ENCODE assay signal across 2 cellular contexts in the genomic region with DNA sequence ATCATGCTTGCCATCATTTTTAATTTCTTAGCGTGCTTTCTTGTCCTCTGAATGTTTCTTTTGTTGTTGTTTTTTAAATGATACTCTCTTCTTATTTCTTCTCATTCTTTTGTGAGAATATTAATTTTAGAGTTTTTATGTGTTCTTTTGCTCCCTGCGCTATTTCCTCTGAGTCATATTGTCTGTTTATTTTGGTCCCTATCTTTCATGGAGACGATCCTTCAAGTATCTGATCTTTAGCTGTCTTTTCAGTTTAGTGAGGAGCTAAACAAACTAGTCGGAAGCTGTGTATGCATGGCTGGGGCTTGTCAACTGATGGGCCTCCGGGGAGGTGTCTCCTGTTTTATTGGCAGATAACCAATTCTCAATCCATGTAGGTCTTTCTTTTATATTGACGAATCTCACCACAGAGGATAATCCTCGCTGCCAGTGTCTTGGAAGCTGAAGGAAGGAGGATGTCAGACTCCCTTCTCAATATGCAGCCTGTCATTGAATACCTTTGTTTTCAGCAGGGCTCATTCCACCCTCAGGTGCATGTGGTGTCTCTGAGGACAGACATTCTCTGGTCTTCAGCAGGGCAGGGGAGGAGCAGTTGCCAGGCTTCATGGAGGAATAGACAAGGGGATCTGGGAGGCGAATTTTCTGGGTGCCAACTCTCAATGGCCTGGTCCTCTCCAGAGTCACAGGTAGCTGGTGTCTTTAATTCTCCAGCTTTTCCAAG.
TF ChIP-seq lines count a peak whose summit lies in the region.

No MANE protein-coding gene starts in this region.

TF ChIP-seq in IMR-90, 13 proteins besides CTCF, POLR2A, EP300 and RAD21:
- TF ChIP-seq CHD1 (IDR thresholded peaks at IDR 0.05; ENCODE audit: low read depth, low read length) (no peak), MAFK (IDR thresholded peaks at IDR 0.05; ENCODE audit: low read depth, low read length) (no peak), SMC3 (IDR thresholded peaks at IDR 0.05; ENCODE audit: low read depth, low read length) (no peak)

TF ChIP-seq in K562, 482 proteins besides CTCF, POLR2A, EP300 and RAD21 (continues in another document):
- TF ChIP-seq PHTF2 (CRISPR knock-in tag; IDR thresholded peaks at IDR 0.05) = no peak
- TF ChIP-seq KLF10 (CRISPR knock-in tag; IDR thresholded peaks at IDR 0.05) = no peak
- TF ChIP-seq HSF4 (CRISPR knock-in tag; IDR thresholded peaks at IDR 0.05; ENCODE audit: borderline replicate concordance) = no peak
- TF ChIP-seq, protein P1, sequence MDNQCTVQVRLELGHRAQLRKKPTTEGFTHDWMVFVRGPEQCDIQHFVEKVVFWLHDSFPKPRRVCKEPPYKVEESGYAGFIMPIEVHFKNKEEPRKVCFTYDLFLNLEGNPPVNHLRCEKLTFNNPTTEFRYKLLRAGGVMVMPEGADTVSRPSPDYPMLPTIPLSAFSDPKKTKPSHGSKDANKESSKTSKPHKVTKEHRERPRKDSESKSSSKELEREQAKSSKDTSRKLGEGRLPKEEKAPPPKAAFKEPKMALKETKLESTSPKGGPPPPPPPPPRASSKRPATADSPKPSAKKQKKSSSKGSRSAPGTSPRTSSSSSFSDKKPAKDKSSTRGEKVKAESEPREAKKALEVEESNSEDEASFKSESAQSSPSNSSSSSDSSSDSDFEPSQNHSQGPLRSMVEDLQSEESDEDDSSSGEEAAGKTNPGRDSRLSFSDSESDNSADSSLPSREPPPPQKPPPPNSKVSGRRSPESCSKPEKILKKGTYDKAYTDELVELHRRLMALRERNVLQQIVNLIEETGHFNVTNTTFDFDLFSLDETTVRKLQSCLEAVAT (IDR thresholded peaks at IDR 0.05) = 0 out of 4 replicates have a peak, but pooled peaks of 1 of the 2 experiments have one; percentile 10
- TF ChIP-seq GTF2A2 (tag; IDR thresholded peaks at IDR 0.05) = no peak
- 0 out of 2 replicates have a peak, but pooled peaks have one; percentile 22 for TF ChIP-seq TAL1 (IDR thresholded peaks at IDR 0.05)
- no peak for TF ChIP-seq TSC22D4 (tag; IDR thresholded peaks at IDR 0.05)
- TF ChIP-seq DMBX1 (CRISPR knock-in tag; IDR thresholded peaks at IDR 0.05; ENCODE audit: borderline replicate concordance) = no peak
- TF ChIP-seq RHOXF2B (CRISPR knock-in tag; conservative IDR thresholded peaks at IDR 0.05) = no peak
- 0 out of 2 replicates have a peak, but pooled peaks have one; percentile 2 for TF ChIP-seq ZNF644 (tag; IDR thresholded peaks at IDR 0.05; ENCODE audit: low read depth)
- TF ChIP-seq ZEB2 (IDR thresholded peaks at IDR 0.05) = peak; percentile 63
- no peak for TF ChIP-seq POLR2AphosphoS5 (IDR thresholded peaks at IDR 0.05; ENCODE audit: control insufficient read depth, insufficient read depth, low read depth, low read length)
- TF ChIP-seq, protein P2, sequence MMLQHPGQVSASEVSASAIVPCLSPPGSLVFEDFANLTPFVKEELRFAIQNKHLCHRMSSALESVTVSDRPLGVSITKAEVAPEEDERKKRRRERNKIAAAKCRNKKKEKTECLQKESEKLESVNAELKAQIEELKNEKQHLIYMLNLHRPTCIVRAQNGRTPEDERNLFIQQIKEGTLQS (IDR thresholded peaks at IDR 0.05) = peak; percentile 64; the same call in 1 of the 2 replicates
- TF ChIP-seq, protein P2 (CRISPR knock-in tag; conservative IDR thresholded peaks at IDR 0.05) = no peak
- TF ChIP-seq, protein P3, sequence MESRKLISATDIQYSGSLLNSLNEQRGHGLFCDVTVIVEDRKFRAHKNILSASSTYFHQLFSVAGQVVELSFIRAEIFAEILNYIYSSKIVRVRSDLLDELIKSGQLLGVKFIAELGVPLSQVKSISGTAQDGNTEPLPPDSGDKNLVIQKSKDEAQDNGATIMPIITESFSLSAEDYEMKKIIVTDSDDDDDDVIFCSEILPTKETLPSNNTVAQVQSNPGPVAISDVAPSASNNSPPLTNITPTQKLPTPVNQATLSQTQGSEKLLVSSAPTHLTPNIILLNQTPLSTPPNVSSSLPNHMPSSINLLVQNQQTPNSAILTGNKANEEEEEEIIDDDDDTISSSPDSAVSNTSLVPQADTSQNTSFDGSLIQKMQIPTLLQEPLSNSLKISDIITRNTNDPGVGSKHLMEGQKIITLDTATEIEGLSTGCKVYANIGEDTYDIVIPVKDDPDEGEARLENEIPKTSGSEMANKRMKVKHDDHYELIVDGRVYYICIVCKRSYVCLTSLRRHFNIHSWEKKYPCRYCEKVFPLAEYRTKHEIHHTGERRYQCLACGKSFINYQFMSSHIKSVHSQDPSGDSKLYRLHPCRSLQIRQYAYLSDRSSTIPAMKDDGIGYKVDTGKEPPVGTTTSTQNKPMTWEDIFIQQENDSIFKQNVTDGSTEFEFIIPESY (CRISPR knock-in tag; IDR thresholded peaks at IDR 0.05) = no peak
- TF ChIP-seq HMGN3 (IDR thresholded peaks at IDR 0.05; ENCODE audit: borderline replicate concordance, extremely low read depth, insufficient read length, low read depth, low read length) = no peak
- TF ChIP-seq, protein P4, sequence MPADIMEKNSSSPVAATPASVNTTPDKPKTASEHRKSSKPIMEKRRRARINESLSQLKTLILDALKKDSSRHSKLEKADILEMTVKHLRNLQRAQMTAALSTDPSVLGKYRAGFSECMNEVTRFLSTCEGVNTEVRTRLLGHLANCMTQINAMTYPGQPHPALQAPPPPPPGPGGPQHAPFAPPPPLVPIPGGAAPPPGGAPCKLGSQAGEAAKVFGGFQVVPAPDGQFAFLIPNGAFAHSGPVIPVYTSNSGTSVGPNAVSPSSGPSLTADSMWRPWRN (IDR thresholded peaks at IDR 0.05; ENCODE audit: low read depth) = no peak
- TF ChIP-seq, protein P5, sequence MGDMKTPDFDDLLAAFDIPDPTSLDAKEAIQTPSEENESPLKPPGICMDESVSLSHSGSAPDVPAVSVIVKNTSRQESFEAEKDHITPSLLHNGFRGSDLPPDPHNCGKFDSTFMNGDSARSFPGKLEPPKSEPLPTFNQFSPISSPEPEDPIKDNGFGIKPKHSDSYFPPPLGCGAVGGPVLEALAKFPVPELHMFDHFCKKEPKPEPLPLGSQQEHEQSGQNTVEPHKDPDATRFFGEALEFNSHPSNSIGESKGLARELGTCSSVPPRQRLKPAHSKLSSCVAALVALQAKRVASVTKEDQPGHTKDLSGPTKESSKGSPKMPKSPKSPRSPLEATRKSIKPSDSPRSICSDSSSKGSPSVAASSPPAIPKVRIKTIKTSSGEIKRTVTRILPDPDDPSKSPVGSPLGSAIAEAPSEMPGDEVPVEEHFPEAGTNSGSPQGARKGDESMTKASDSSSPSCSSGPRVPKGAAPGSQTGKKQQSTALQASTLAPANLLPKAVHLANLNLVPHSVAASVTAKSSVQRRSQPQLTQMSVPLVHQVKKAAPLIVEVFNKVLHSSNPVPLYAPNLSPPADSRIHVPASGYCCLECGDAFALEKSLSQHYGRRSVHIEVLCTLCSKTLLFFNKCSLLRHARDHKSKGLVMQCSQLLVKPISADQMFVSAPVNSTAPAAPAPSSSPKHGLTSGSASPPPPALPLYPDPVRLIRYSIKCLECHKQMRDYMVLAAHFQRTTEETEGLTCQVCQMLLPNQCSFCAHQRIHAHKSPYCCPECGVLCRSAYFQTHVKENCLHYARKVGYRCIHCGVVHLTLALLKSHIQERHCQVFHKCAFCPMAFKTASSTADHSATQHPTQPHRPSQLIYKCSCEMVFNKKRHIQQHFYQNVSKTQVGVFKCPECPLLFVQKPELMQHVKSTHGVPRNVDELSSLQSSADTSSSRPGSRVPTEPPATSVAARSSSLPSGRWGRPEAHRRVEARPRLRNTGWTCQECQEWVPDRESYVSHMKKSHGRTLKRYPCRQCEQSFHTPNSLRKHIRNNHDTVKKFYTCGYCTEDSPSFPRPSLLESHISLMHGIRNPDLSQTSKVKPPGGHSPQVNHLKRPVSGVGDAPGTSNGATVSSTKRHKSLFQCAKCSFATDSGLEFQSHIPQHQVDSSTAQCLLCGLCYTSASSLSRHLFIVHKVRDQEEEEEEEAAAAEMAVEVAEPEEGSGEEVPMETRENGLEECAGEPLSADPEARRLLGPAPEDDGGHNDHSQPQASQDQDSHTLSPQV (IDR thresholded peaks at IDR 0.05) = 0 out of 2 replicates have a peak, but pooled peaks have one; percentile 39
- TF ChIP-seq CBX2 (IDR thresholded peaks at IDR 0.05; ENCODE audit: insufficient read depth, low read length, poor library complexity, severe bottlenecking) = no peak
- TF ChIP-seq ZNF444 (CRISPR knock-in tag; IDR thresholded peaks at IDR 0.05) = no peak
- TF ChIP-seq NFIC (IDR thresholded peaks at IDR 0.05) = peak; percentile 53
- no peak for TF ChIP-seq RAD51 (IDR thresholded peaks at IDR 0.05; ENCODE audit: borderline replicate concordance, low read depth)
- TF ChIP-seq ILF3 (IDR thresholded peaks at IDR 0.05; ENCODE audit: borderline replicate concordance) = 0 out of 2 replicates have a peak, but pooled peaks have one; percentile 56
- TF ChIP-seq LCOR (CRISPR knock-in tag; IDR thresholded peaks at IDR 0.05) = peak; percentile 57; the same call in 1 of the 2 replicates
- TF ChIP-seq DPF2 (IDR thresholded peaks at IDR 0.05) = peak; percentile 86
- TF ChIP-seq, protein P6, sequence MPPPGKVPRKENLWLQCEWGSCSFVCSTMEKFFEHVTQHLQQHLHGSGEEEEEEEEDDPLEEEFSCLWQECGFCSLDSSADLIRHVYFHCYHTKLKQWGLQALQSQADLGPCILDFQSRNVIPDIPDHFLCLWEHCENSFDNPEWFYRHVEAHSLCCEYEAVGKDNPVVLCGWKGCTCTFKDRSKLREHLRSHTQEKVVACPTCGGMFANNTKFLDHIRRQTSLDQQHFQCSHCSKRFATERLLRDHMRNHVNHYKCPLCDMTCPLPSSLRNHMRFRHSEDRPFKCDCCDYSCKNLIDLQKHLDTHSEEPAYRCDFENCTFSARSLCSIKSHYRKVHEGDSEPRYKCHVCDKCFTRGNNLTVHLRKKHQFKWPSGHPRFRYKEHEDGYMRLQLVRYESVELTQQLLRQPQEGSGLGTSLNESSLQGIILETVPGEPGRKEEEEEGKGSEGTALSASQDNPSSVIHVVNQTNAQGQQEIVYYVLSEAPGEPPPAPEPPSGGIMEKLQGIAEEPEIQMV (tag; conservative IDR thresholded peaks at IDR 0.05; ENCODE audit: low read depth) = 0 out of 2 replicates have a peak, but pooled peaks have one; percentile 7
- TF ChIP-seq ZKSCAN8 (CRISPR knock-in tag; IDR thresholded peaks at IDR 0.05) = peak; percentile 34; the same call in 1 of the 2 replicates
- TF ChIP-seq BCOR (IDR thresholded peaks at IDR 0.05) = no peak
- TF ChIP-seq RBM39 (optimal IDR thresholded peaks at IDR 0.05; ENCODE audit: low read depth, low read length) = no peak
- no peak for TF ChIP-seq CC2D1A (IDR thresholded peaks at IDR 0.05)
- TF ChIP-seq ZNF695 (CRISPR knock-in tag; IDR thresholded peaks at IDR 0.05) = no peak
- peak; percentile 8; the same call in 1 of the 2 replicates for TF ChIP-seq MTA1 (IDR thresholded peaks at IDR 0.05; ENCODE audit: borderline replicate concordance)
- no peak for TF ChIP-seq HNRNPUL1 (IDR thresholded peaks at IDR 0.05; ENCODE audit: low read length)
- no peak for TF ChIP-seq NR2C2 (CRISPR knock-in tag; IDR thresholded peaks at IDR 0.05)
- 0 out of 2 replicates have a peak, but pooled peaks have one; percentile 13 for TF ChIP-seq NR2C2 (tag; IDR thresholded peaks at IDR 0.05)
- TF ChIP-seq NR1H2 (CRISPR knock-in tag; IDR thresholded peaks at IDR 0.05) = no peak
- TF ChIP-seq, protein P7, sequence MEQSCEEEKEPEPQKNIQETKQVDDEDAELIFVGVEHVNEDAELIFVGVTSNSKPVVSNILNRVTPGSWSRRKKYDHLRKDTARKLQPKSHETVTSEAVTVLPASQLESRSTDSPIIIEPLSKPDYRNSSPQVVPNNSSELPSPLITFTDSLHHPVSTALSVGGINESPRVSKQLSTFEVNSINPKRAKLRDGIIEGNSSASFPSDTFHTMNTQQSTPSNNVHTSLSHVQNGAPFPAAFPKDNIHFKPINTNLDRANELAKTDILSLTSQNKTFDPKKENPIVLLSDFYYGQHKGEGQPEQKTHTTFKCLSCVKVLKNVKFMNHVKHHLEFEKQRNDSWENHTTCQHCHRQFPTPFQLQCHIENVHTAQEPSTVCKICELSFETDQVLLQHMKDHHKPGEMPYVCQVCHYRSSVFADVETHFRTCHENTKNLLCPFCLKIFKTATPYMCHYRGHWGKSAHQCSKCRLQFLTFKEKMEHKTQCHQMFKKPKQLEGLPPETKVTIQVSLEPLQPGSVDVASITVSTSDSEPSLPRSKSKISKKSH (CRISPR knock-in tag; IDR thresholded peaks at IDR 0.05) = no peak
- TF ChIP-seq, protein P8, sequence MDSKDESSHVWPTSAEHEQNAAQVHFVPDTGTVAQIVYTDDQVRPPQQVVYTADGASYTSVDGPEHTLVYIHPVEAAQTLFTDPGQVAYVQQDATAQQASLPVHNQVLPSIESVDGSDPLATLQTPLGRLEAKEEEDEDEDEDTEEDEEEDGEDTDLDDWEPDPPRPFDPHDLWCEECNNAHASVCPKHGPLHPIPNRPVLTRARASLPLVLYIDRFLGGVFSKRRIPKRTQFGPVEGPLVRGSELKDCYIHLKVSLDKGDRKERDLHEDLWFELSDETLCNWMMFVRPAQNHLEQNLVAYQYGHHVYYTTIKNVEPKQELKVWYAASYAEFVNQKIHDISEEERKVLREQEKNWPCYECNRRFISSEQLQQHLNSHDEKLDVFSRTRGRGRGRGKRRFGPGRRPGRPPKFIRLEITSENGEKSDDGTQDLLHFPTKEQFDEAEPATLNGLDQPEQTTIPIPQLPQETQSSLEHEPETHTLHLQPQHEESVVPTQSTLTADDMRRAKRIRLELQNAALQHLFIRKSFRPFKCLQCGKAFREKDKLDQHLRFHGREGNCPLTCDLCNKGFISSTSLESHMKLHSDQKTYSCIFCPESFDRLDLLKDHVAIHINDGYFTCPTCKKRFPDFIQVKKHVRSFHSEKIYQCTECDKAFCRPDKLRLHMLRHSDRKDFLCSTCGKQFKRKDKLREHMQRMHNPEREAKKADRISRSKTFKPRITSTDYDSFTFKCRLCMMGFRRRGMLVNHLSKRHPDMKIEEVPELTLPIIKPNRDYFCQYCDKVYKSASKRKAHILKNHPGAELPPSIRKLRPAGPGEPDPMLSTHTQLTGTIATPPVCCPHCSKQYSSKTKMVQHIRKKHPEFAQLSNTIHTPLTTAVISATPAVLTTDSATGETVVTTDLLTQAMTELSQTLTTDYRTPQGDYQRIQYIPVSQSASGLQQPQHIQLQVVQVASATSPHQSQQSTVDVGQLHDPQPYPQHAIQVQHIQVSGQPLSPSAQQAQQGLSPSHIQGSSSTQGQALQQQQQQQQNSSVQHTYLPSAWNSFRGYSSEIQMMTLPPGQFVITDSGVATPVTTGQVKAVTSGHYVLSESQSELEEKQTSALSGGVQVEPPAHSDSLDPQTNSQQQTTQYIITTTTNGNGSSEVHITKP (IDR thresholded peaks at IDR 0.05; ENCODE audit: partially characterized antibody) = peak; percentile 77
- TF ChIP-seq, protein P9, sequence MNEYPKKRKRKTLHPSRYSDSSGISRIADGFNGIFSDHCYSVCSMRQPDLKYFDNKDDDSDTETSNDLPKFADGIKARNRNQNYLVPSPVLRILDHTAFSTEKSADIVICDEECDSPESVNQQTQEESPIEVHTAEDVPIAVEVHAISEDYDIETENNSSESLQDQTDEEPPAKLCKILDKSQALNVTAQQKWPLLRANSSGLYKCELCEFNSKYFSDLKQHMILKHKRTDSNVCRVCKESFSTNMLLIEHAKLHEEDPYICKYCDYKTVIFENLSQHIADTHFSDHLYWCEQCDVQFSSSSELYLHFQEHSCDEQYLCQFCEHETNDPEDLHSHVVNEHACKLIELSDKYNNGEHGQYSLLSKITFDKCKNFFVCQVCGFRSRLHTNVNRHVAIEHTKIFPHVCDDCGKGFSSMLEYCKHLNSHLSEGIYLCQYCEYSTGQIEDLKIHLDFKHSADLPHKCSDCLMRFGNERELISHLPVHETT (CRISPR knock-in tag; conservative IDR thresholded peaks at IDR 0.05 in 1 of 2, IDR thresholded peaks at IDR 0.05 in 1 of 2) = peak in 1 of 2 experiments; percentile 33; a peak in 1 of 4 replicates
- TF ChIP-seq HNRNPL (IDR thresholded peaks at IDR 0.05; ENCODE audit: low read depth, low read length) = no peak
- peak; percentile 21; the same call in 1 of the 2 replicates for TF ChIP-seq CBFA2T3 (IDR thresholded peaks at IDR 0.05)
- no peak for TF ChIP-seq GATAD2B (IDR thresholded peaks at IDR 0.05; ENCODE audit: borderline replicate concordance)
